8 cellular contexts compared by ENCODE assay signal in genomic region chr19:40365613-40366401, GRCh38. TPM values are rescaled to one million over a fixed set of nuclear protein-coding genes. Genes with fewer than 3 reads are reported as not detected.
DNase-seq lines count a peak whose midpoint lies in the region; ATAC-seq and TF ChIP-seq lines count a peak whose summit lies in the region.

No MANE protein-coding gene starts in this region.

- H3K27me3 Mint-ChIP-seq in H9 (ENCODE audit: low read depth) = no peaks in the 10 kb centered on the region; the same call in 1 of the 2 replicates
- H3K27me3 Mint-ChIP-seq in WTC11 (ENCODE audit: low read depth) = peaks cover 5% of the 10 kb centered on the region; the same call in 1 of the 2 replicates

- no peak for TF ChIP-seq CTCF in H9 (conservative IDR thresholded peaks at IDR 0.05)
- no peak for TF ChIP-seq CTCF in WTC11 (IDR thresholded peaks at IDR 0.05)
- no peak for TF ChIP-seq CTCF in dorsolateral prefrontal cortex (IDR thresholded peaks at IDR 0.05 in 54 of 56, conservative IDR thresholded peaks at IDR 0.05 in 2 of 56; ENCODE audit: low read depth in 1 of 56, partially characterized antibody in 56 of 56)
- TF ChIP-seq CTCF in lower leg skin (IDR thresholded peaks at IDR 0.05) = no peak

- no peak overlapping the region for H3K18ac ChIP-seq in H9 (ENCODE audit: insufficient read length, low read depth, low read length)

- no peak overlapping the region for H2BK120ac ChIP-seq in H9 (ENCODE audit: low read depth, low read length, poor library complexity, severe bottlenecking)

- H3K27me3 ChIP-seq in ACC112 (ENCODE audit: insufficient read depth, low read length) = no peaks in the 10 kb centered on the region
- no peaks in the 10 kb centered on the region for H3K27me3 ChIP-seq in H9 (ENCODE audit: insufficient read depth, low read length)
- H3K27me3 ChIP-seq in dorsolateral prefrontal cortex = no peaks in the 10 kb centered on the region

- peak overlapping the region; percentile 55 for H3K9ac ChIP-seq in H9 (ENCODE audit: extremely low read depth, insufficient read length, low read length)

- H3K4me1 ChIP-seq in ACC112 (ENCODE audit: control insufficient read depth, insufficient read depth, low read length, unreplicated experiment) (no peaks in the 10 kb centered on the region), H9 (ENCODE audit: insufficient read depth, low read length) (no peaks in the 10 kb centered on the region)

- no peak overlapping the region for H4K5ac ChIP-seq in H9 (ENCODE audit: insufficient read length, low read depth, low read length)

- no peak overlapping the region for H3K23ac ChIP-seq in H9 (ENCODE audit: insufficient read length, low read depth, low read length)

- H3K4me1 Mint-ChIP-seq in H9 (peaks cover 18 to 27% of the 10 kb centered on the region in 2 experiments), WTC11 (peaks cover 12% of the 10 kb centered on the region)

- peak; percentile 82 for ATAC-seq in WTC11

- H3K4me3 ChIP-seq in ACC112 (ENCODE audit: low read depth, low read length) (peak overlapping the region; percentile 71), dorsolateral prefrontal cortex (peak overlapping the region; percentile 12 to 68 (median 51)), lower leg skin (ENCODE audit: low read depth, poor library complexity, severe bottlenecking) (no peak overlapping the region)

- peak overlapping the region; percentile 70 to 87 for H3K4me3 Mint-ChIP-seq in H9
- peak overlapping the region; percentile 65 for H3K4me3 Mint-ChIP-seq in WTC11

- peaks cover 7% of the 10 kb centered on the region for H3K23me2 ChIP-seq in H9 (ENCODE audit: insufficient read length, low read depth, low read length, poor library complexity, severe bottlenecking)

- no peaks in the 10 kb centered on the region for H3K9me3 ChIP-seq in H9 (ENCODE audit: control insufficient read depth, low read depth, low read length)

- H2AK5ac ChIP-seq in H9 (ENCODE audit: insufficient read length, low read length) = no peak overlapping the region

- no peaks in the 10 kb centered on the region for H3K79me2 ChIP-seq in ACC112 (ENCODE audit: control insufficient read depth, insufficient read depth, low read length, unreplicated experiment)
- no peaks in the 10 kb centered on the region for H3K79me2 ChIP-seq in H9 (ENCODE audit: insufficient read depth, low read length)

- H3K9me3 Mint-ChIP-seq in H9 (no peaks in the 10 kb centered on the region), WTC11 (no peaks in the 10 kb centered on the region)

- intact Hi-C loops in dorsolateral prefrontal cortex (cut with DNase I) = no loop called here
- intact Hi-C loops in lower leg skin (cut with DNase I; ENCODE audit: low total_unique reads) = no loop called here

- H3K4ac ChIP-seq in H9 (ENCODE audit: low read depth, low read length) = no peak overlapping the region

- DNase-seq in H9 (peak; percentile 93), WTC11 (ENCODE audit: low spot score) (peak; percentile 89), dorsolateral prefrontal cortex (peak; percentile 50 to 87 (median 78)), lower leg skin (ENCODE audit: low spot score in 2 of 2) (peak; percentile 35 to 91), mesenteric fat pad (ENCODE audit: low spot score) (no peak)
- peak; percentile 10 to 59 for DNase-seq in stimulated activated CD4-positive, alpha-beta T cell treated with anti-CD3 and anti-CD28 coated beads, Interleukin-4, amount 100 ng/mL, for 4 hours
- DNase-seq in effector CD4-positive, alpha-beta T cell = no peak

- H2AFZ ChIP-seq in ACC112 (ENCODE audit: low read length, unreplicated experiment) (peak overlapping the region; percentile 6), H9 (ENCODE audit: low read length) (no peak overlapping the region)

- H4K20me1 ChIP-seq in H9 (ENCODE audit: control insufficient read depth, insufficient read depth, insufficient read length) = no peaks in the 10 kb centered on the region

- peak overlapping the region; percentile 71 for H3K4me2 ChIP-seq in H9 (ENCODE audit: insufficient read depth, insufficient read length, low read length)

- no CpG with 5 or more reads among the region's 28 CpGs for WGBS in H9 (ENCODE audit: extremely low coverage, insufficient read length, low lambda C conversion rate)
- 23 to 30% methylated on average over 27 to 28 of the region's 28 CpGs for WGBS in lower leg skin, 2 donors

- POLR2A ChIA-PET in WTC11 (lab: Charles Lee) = interaction anchor here (0.6 to 1.2 kb wide), 8 partner anchors 24 to 77 kb away, joined by 3 to 4 read pairs (median 3); partner anchors contain the start of gene PRX

- H2BK12ac ChIP-seq in H9 (ENCODE audit: insufficient read length, low read depth, low read length) = no peak overlapping the region

- CTCF ChIA-PET in WTC11 (lab: Charles Lee) = interaction anchor here (0.9 to 4.1 kb wide), 14 partner anchors 9 to 233 kb away, joined by 3 to 28 read pairs (median 4); partner anchors contain the start of genes BLVRB, C19orf47, PLD3 and TTC9B

- H2BK20ac ChIP-seq in H9 (ENCODE audit: low read depth, low read length, poor library complexity, severe bottlenecking) = no peak overlapping the region

- H3K56ac ChIP-seq in H9 (ENCODE audit: insufficient read length, low read depth, low read length) = no peak overlapping the region

- H3K36me3 Mint-ChIP-seq in H9 (ENCODE audit: insufficient read depth in 1 of 3, low read depth in 3 of 3) = peaks cover 12 to 34% (median 29%) of the 10 kb centered on the region in 3 experiments
- peaks cover 7% of the 10 kb centered on the region for H3K36me3 Mint-ChIP-seq in WTC11

- H2BK15ac ChIP-seq in H9 (ENCODE audit: low read depth, low read length) = no peak overlapping the region

- no peaks in the 10 kb centered on the region for H3K79me1 ChIP-seq in H9 (ENCODE audit: insufficient read depth, low read depth, low read length, poor library complexity, severe bottlenecking)

- H3K14ac ChIP-seq in H9 (ENCODE audit: insufficient read depth, low read length) = no peak overlapping the region; the same call in 1 of the 2 replicates

- H3K27ac Mint-ChIP-seq in H9 (peak overlapping the region; percentile 25 to 74 (median 44); a peak in 4 of 7 replicates), WTC11 (no peak overlapping the region)

- no peak overlapping the region for H3K27ac ChIP-seq in ACC112 (ENCODE audit: low read depth, low read length)
- no peak overlapping the region for H3K27ac ChIP-seq in H9 (ENCODE audit: insufficient read length, low read depth, low read length)
- peak overlapping the region in 49 of 59 donors; percentile 18 to 84 (median 65) for H3K27ac ChIP-seq in dorsolateral prefrontal cortex

- H2BK5ac ChIP-seq in H9 (ENCODE audit: insufficient read length, low read length) = no peak overlapping the region

- no peak overlapping the region for H4K91ac ChIP-seq in H9 (ENCODE audit: insufficient read length, low read depth, low read length)

- TF ChIP-seq POLR2A in lower leg skin (IDR thresholded peaks at IDR 0.05) = no peak

- H3T11ph ChIP-seq in H9 (ENCODE audit: low read length) = no peak overlapping the region

- H4K8ac ChIP-seq in H9 (replicated peaks; ENCODE audit: insufficient read length, low read depth, low read length) = no peak overlapping the region

- H3K36me3 ChIP-seq in ACC112 (ENCODE audit: insufficient read depth, low read length) = no peaks in the 10 kb centered on the region

TF ChIP-seq in WTC11, 78 proteins besides CTCF, POLR2A, EP300 and RAD21:
- TF ChIP-seq SP1 (CRISPR knock-in tag; conservative IDR thresholded peaks at IDR 0.05) (peak; percentile 80), ZSCAN18 (CRISPR knock-in tag; IDR thresholded peaks at IDR 0.05) (no peak), SMAD3 (CRISPR knock-in tag; IDR thresholded peaks at IDR 0.05; ENCODE audit: borderline replicate concordance) (no peak), ZNF396 (CRISPR knock-in tag; IDR thresholded peaks at IDR 0.05; ENCODE audit: borderline replicate concordance) (no peak), SMAD4 (CRISPR knock-in tag; IDR thresholded peaks at IDR 0.05) (no peak), GRHL2 (CRISPR knock-in tag; IDR thresholded peaks at IDR 0.05; ENCODE audit: insufficient replicate concordance, severe bottlenecking) (no peak), OVOL2 (CRISPR knock-in tag; IDR thresholded peaks at IDR 0.05; ENCODE audit: borderline replicate concordance) (no peak)

RNA-seq across cellular contexts. Expression of gene PLD3, which starts 17.3 kb away (rescaled TPM):
- total RNA-seq in H9 (2021) (191 and 194 TPM in 2 replicates), WTC11 (2021) (190 to 200 TPM (median 193 TPM) in 3 replicates), dorsolateral prefrontal cortex (100 to 1,000 TPM; 322 to 718 (median 553) TPM), lower leg skin (100 to 1,000 TPM; 188 to 287 (median 256) TPM), mesenteric fat pad (275 TPM)

RNA-seq across cellular contexts. Expression of gene C19orf47, which starts 17.6 kb away (rescaled TPM):
- 18.4 and 19.4 TPM in 2 replicates for total RNA-seq in H9 (2021)
- total RNA-seq in WTC11 (2021) = 14.7 to 17.2 TPM (median 15.6 TPM) in 3 replicates
- total RNA-seq in dorsolateral prefrontal cortex = 10 to 100 TPM; 26.8 to 54.6 (median 37.4) TPM
- 10 to 100 TPM; 10.5 to 29.5 (median 13.1) TPM for total RNA-seq in lower leg skin
- total RNA-seq in mesenteric fat pad = 13.0 TPM

RNA-seq across cellular contexts. Expression of gene HIPK4, which starts 24.2 kb away (rescaled TPM):
- 0.15 TPM in 1 of 2 replicates, not detected in the other for total RNA-seq in H9 (2021)
- 0.21 to 0.31 TPM (median 0.25 TPM) in 3 replicates for total RNA-seq in WTC11 (2021)
- total RNA-seq in dorsolateral prefrontal cortex = under 1 TPM in 5 of 120 experiments, not detected in 115; 0.18 to 0.45 (median 0.22) TPM
- under 1 TPM; 0.13 to 0.88 (median 0.51) TPM for total RNA-seq in lower leg skin
- total RNA-seq in mesenteric fat pad = 0.29 TPM

RNA-seq across cellular contexts. Expression of gene PRX, which starts 47.4 kb away (rescaled TPM):
- total RNA-seq in H9 (2021) (3.8 and 4.0 TPM in 2 replicates), WTC11 (2021) (8.2 to 8.4 TPM (median 8.3 TPM) in 3 replicates), dorsolateral prefrontal cortex (10 to 100 TPM in 4 of 120 experiments, 1 to 10 TPM in 116; 1.7 to 19.0 (median 5.1) TPM), lower leg skin (1 to 10 TPM; 2.5 to 7.3 (median 5.6) TPM), mesenteric fat pad (2.3 TPM)

RNA-seq across cellular contexts. Expression of gene SERTAD1, which starts 60.0 kb away (rescaled TPM):
- total RNA-seq in H9 (2021) (7.9 and 9.3 TPM in 2 replicates), WTC11 (2021) (6.8 to 8.6 TPM (median 7.4 TPM) in 3 replicates), dorsolateral prefrontal cortex (10 to 100 TPM in 13 of 120 experiments, 1 to 10 TPM in 107; 2.3 to 23.0 (median 5.5) TPM), lower leg skin (10 to 100 TPM; 17.3 to 45.7 (median 26.6) TPM), mesenteric fat pad (20.2 TPM)

Comparison
In these comparisons a context has a peak if more than half of its experiments do, and no peak if none do; other contexts are left out.
1. H3K27ac ChIP-seq: peak in dorsolateral prefrontal cortex (49 of 59); none in ACC112 (single experiment) and H9 (single experiment).
2. DNase-seq: peak in H9 (single experiment), WTC11 (single experiment), dorsolateral prefrontal cortex (10 of 10), lower leg skin (2 of 2) and stimulated activated CD4-positive, alpha-beta T cell treated with anti-CD3 and anti-CD28 coated beads, Interleukin-4, amount 100 ng/mL, for 4 hours (2 of 2); none in mesenteric fat pad (single experiment) and effector CD4-positive, alpha-beta T cell (single experiment).